In genomic region chr6:56742122-56742791, GRCh38 we compare ENCODE assay signal across 8 cellular contexts.
DNase-seq lines count a peak whose midpoint lies in the region; ATAC-seq and TF ChIP-seq lines count a peak whose summit lies in the region.

No MANE protein-coding gene starts in this region.

- H3K27ac Mint-ChIP-seq in Caco-2 (ENCODE audit: unreplicated experiment), result peak overlapping the region; percentile 53

- peaks cover 45% of the 10 kb centered on the region for H3K4me1 Mint-ChIP-seq in Caco-2 (ENCODE audit: low read depth, unreplicated experiment)

- POLR2A ChIA-PET in Caco-2 (lab: Charles Lee) (interaction anchor here (0.5 kb wide), 1 partner anchor 9 kb away, joined by 3 read pairs; no protein-coding TSS in a partner anchor), Panc1 (lab: Charles Lee) (no interaction called here)

- CTCF ChIA-PET in Caco-2 (lab: Charles Lee), result no interaction called here
- CTCF ChIA-PET in Panc1 (lab: Charles Lee), result interaction anchor here (0.5 kb wide), 1 partner anchor 9 kb away, joined by 3 read pairs; no protein-coding TSS in a partner anchor

- H3K27me3 Mint-ChIP-seq in Caco-2 (ENCODE audit: insufficient read depth, unreplicated experiment), result no peaks in the 10 kb centered on the region

- in situ Hi-C loops in Panc1 (cut with HindIII; ENCODE audit: low pct_unique_long_range_greater_than_20kb, low sequenced_read_pairs), result no loop called here

- H3K9me3 ChIP-seq in Caco-2, result no peaks in the 10 kb centered on the region
- H3K9me3 ChIP-seq in Panc1 (ENCODE audit: control insufficient read depth, insufficient read depth, low read depth, low read length), result no peaks in the 10 kb centered on the region
- H3K9me3 ChIP-seq in left lung, result no peaks in the 10 kb centered on the region

- peaks cover 53% of the 10 kb centered on the region for H3K4me1 ChIP-seq in Caco-2
- H3K4me1 ChIP-seq in Panc1 (ENCODE audit: control insufficient read depth, insufficient read depth, low read length), result peaks cover 62% of the 10 kb centered on the region
- H3K4me1 ChIP-seq in left lung, result peaks cover 9 to 13% of the 10 kb centered on the region in 2 donors

- H3K4me3 ChIP-seq in Caco-2 (ENCODE audit: low read depth, low read length) (peak overlapping the region; percentile 7), Panc1 (ENCODE audit: low read depth in 2 of 2, low read length in 2 of 2) (peak overlapping the region; percentile 18 to 55), left lung (peak overlapping the region in 1 of 2 donors; percentile 6)

- ATAC-seq in GM21825 (IDR thresholded peaks at IDR 0.05; ENCODE audit: unreplicated experiment) (peak; percentile 67), Panc1 (peak; percentile 67), left lung (peak; percentile 69)

- DNase-seq in Caco-2 (no peak), Panc1 (ENCODE audit: low read depth, low spot score) (no peak), left lung (no peak), NCI-H128 (lab: John Stamatoyannopoulos, UW; ENCODE audit: unreplicated experiment) (no peak), EL (no peak), NK-92 (lab: John Stamatoyannopoulos, UW; ENCODE audit: unreplicated experiment) (no peak)
- DNase-seq in central memory CD4-positive, alpha-beta T cell, result no peak

- H3K9me3 Mint-ChIP-seq in Caco-2 (ENCODE audit: unreplicated experiment), result no peaks in the 10 kb centered on the region

- no peaks in the 10 kb centered on the region for H3K36me3 Mint-ChIP-seq in Caco-2 (ENCODE audit: insufficient read depth, unreplicated experiment)

- BruUV-seq in Caco-2 (replicated peaks; lab: Mats Ljungman, UMichigan) (no TSS peak), Panc1 (replicated peaks; lab: Mats Ljungman, UMichigan) (no TSS peak)

- no peak for TF ChIP-seq CTCF in Caco-2 (IDR thresholded peaks at IDR 0.05; ENCODE audit: insufficient read depth in 1 of 2, low read depth in 1 of 2, low read length in 1 of 2, severe bottlenecking in 1 of 2, unreplicated experiment in 1 of 2)
- TF ChIP-seq CTCF in Panc1 (IDR thresholded peaks at IDR 0.05), result no peak
- no peak for TF ChIP-seq CTCF in left lung (IDR thresholded peaks at IDR 0.05)

- H3K27ac ChIP-seq in Panc1 (ENCODE audit: low read length) (peak overlapping the region; percentile 62), left lung (peak overlapping the region in 1 of 2 donors; percentile 28)

- H3K36me3 ChIP-seq in Caco-2 (ENCODE audit: control insufficient read depth, insufficient read depth, low read length) (no peaks in the 10 kb centered on the region), Panc1 (ENCODE audit: control insufficient read depth, insufficient read depth, low read length) (no peaks in the 10 kb centered on the region), left lung (no peaks in the 10 kb centered on the region)

- no peaks in the 10 kb centered on the region for H3K27me3 ChIP-seq in Caco-2 (replicated peaks; ENCODE audit: control insufficient read depth, insufficient read depth, low read length)
- H3K27me3 ChIP-seq in Panc1 (ENCODE audit: control insufficient read depth, insufficient read depth, low read length), result no peaks in the 10 kb centered on the region
- no peaks in the 10 kb centered on the region for H3K27me3 ChIP-seq in left lung

- intact Hi-C loops in Caco-2 (cut with micrococcal nuclease; ENCODE audit: unreplicated experiment), result loop anchor here (1.0 kb wide), 2 partner anchors 15 to 33 kb away; no protein-coding TSS in a partner anchor
- intact Hi-C loops in Panc1 (cut with micrococcal nuclease; ENCODE audit: unreplicated experiment), result no loop called here
- intact Hi-C loops in left lung (cut with DNase I), result no loop called here

- H3K4me3 Mint-ChIP-seq in Caco-2 (ENCODE audit: unreplicated experiment), result peak overlapping the region; percentile 67
